ENCODE assay signal across 6 cellular contexts in genomic region chr17:41810659-41811548, GRCh38. TPM values are rescaled to one million over a fixed set of nuclear protein-coding genes. Genes with fewer than 3 reads are reported as not detected.
A peak's percentile ranks its signal among the peaks of the same experiment; 100 is the strongest.
DNase-seq lines count a peak whose midpoint lies in the region; ATAC-seq and TF ChIP-seq lines count a peak whose summit lies in the region.

No MANE protein-coding gene starts in this region.

- H3K36me3 ChIP-seq in right lobe of liver: no peaks in the 10 kb centered on the region

- no peaks in the 10 kb centered on the region for H3K9me3 Mint-ChIP-seq in activated B cell treated with CpG ODN at 0.5 μM for 24 hours

- peak overlapping the region in 1 of 3 donors; percentile 13 for H3K27ac ChIP-seq in right lobe of liver

- H3K4me3 ChIP-seq in GM08714 (ENCODE audit: low read length) (peak overlapping the region; percentile 75; the same call in 1 of the 2 replicates), right lobe of liver (peak overlapping the region; percentile 70 to 82 (median 80))

- ATAC-seq in activated B cell treated with CpG ODN at 0.5 μM for 24 hours (ENCODE audit: low read depth) (peak; percentile 23), right lobe of liver (peak in 1 of 4 donors; percentile 13), HG02938 (IDR thresholded peaks at IDR 0.05; ENCODE audit: unreplicated experiment) (no peak)

- no peak for TF ChIP-seq POLR2A in right lobe of liver (IDR thresholded peaks at IDR 0.05)

- TF ChIP-seq CTCF in activated B cell treated with CpG ODN at 0.5 μM for 24 hours (IDR thresholded peaks at IDR 0.05) (no peak), right lobe of liver (IDR thresholded peaks at IDR 0.05) (no peak)

- peaks cover 9% of the 10 kb centered on the region for H3K27me3 Mint-ChIP-seq in activated B cell treated with CpG ODN at 0.5 μM for 24 hours

- H3K4me1 ChIP-seq in right lobe of liver: peaks cover 0 to 10% (median 2%) of the 10 kb centered on the region in 4 donors

- H3K4me3 Mint-ChIP-seq in activated B cell treated with CpG ODN at 0.5 μM for 24 hours: peak overlapping the region; percentile 87

- no peaks in the 10 kb centered on the region for H3K9me3 ChIP-seq in right lobe of liver

- no peaks in the 10 kb centered on the region for H3K27me3 ChIP-seq in right lobe of liver

- no peaks in the 10 kb centered on the region for H3K36me3 Mint-ChIP-seq in activated B cell treated with CpG ODN at 0.5 μM for 24 hours (ENCODE audit: low read depth)

- peaks cover 15% of the 10 kb centered on the region for H3K4me1 Mint-ChIP-seq in activated B cell treated with CpG ODN at 0.5 μM for 24 hours

- POLR2A ChIA-PET in activated B cell treated with CpG ODN at 0.5 μM for 24 hours (lab: Charles Lee): interaction anchor here (0.5 to 2.1 kb wide), 6 partner anchors 9 to 577 kb away, joined by 3 to 12 read pairs (median 4); partner anchors contain the start of genes EIF1, KLHL11 and STAT3

- 57% methylated on average over 16 of the region's 58 CpGs for WGBS in right lobe of liver (ENCODE audit: insufficient coverage, low coverage, low lambda C conversion rate, missing lambda C conversion rate)

- no peak overlapping the region for H3K27ac Mint-ChIP-seq in activated B cell treated with CpG ODN at 0.5 μM for 24 hours

- intact Hi-C loops in activated B cell treated with CpG ODN at 0.5 μM for 24 hours (cut with micrococcal nuclease): loop anchor here (2.0 kb wide), 2 partner anchors 54 to 72 kb away; partner anchors contain the start of gene KLHL11
- intact Hi-C loops in right lobe of liver (cut with DNase I): loop anchor here (10.0 kb wide), 2 partner anchors 74 to 144 kb away; no protein-coding TSS in a partner anchor
- intact Hi-C loops in posterior cingulate gyrus (cut with DNase I): no loop called here

- DNase-seq in activated B cell treated with CpG ODN at 0.5 μM for 24 hours (no peak), right lobe of liver (peak in 1 of 3 donors; percentile 49), amniotic stem cell (lab: John Stamatoyannopoulos, UW) (no peak), posterior cingulate gyrus (no peak)

- CTCF ChIA-PET in activated B cell treated with CpG ODN at 0.5 μM for 24 hours (lab: Charles Lee): interaction anchor here (0.7 to 2.4 kb wide), 8 partner anchors 9 to 708 kb away, joined by 3 to 12 read pairs (median 6); partner anchors contain the start of genes JUP and KLHL11

RNA-seq across cellular contexts. Expression of gene P3H4, which starts 0.8 kb away (rescaled TPM):
- 0.76 and 1.9 TPM in 2 replicates for total RNA-seq in activated B cell treated with CpG ODN at 0.5 μM for 24 hours
- total RNA-seq in right lobe of liver: 1 to 10 TPM; 1.8 to 3.8 (median 2.8) TPM

RNA-seq across cellular contexts. Expression of gene FKBP10, which starts 1.9 kb away (rescaled TPM):
- total RNA-seq in activated B cell treated with CpG ODN at 0.5 μM for 24 hours (0.54 and 0.86 TPM in 2 replicates), right lobe of liver (1 to 10 TPM; 2.4 to 5.1 (median 4.0) TPM)

RNA-seq across cellular contexts. Expression of gene JUP, which starts 24.4 kb away (rescaled TPM):
- total RNA-seq in activated B cell treated with CpG ODN at 0.5 μM for 24 hours (27.3 and 31.1 TPM in 2 replicates), right lobe of liver (10 to 100 TPM; 54.3 to 74.8 (median 65.7) TPM)

RNA-seq across cellular contexts. Expression of gene NT5C3B, which starts 25.1 kb away (rescaled TPM):
- total RNA-seq in activated B cell treated with CpG ODN at 0.5 μM for 24 hours (38.7 and 41.0 TPM in 2 replicates), right lobe of liver (10 to 100 TPM; 19.9 to 30.7 (median 23.1) TPM)

RNA-seq across cellular contexts. Expression of gene KLHL10, which starts 26.7 kb away (rescaled TPM):
- total RNA-seq in activated B cell treated with CpG ODN at 0.5 μM for 24 hours: not detected in 2 replicates
- total RNA-seq in right lobe of liver: not detected
